Comparison of ENCODE assay signal across 11 cellular contexts in the genomic region with DNA sequence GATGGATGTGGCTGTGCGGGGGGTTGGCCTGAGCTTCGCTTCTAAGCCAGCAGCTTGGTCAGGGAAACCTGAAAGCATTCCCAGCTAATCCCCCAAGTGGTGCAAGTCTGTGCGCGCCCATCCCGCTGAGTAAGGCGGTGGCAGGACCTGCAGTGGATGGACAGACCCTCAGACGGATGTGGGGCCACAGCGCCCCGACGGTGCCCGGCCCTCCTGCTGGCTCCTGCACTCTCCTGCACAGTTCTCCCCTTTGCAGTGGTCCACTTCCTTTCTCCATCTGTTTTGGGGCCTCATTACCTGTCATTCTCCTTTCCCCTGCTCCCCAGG. TPM values are rescaled to one million over a fixed set of nuclear protein-coding genes. Genes with fewer than 3 reads are reported as not detected.
A peak's percentile ranks its signal among the peaks of the same experiment; 100 is the strongest.
DNase-seq lines count a peak whose midpoint lies in the region; ATAC-seq and TF ChIP-seq lines count a peak whose summit lies in the region.
"Had no signal": no experiment of that assay in that cellular context is flagged by ENCODE, and none has a peak within 500 bp of the region (broad histone marks: within the 10 kb centered on the region; RNA-seq: fewer than 3 reads in every experiment).

No MANE protein-coding gene starts in this region.

- ATAC-seq in WTC11 (no peak), GM21360 (IDR thresholded peaks at IDR 0.05; ENCODE audit: unreplicated experiment) (no peak), GM18498 (IDR thresholded peaks at IDR 0.05; ENCODE audit: unreplicated experiment) (no peak)

- H3K36me3 Mint-ChIP-seq in T-helper 2 cell treated with Interferon-gamma antibody and Interleukin-4, amounts not matched to agents 5 μg/mL and 100 μg/mL, for 36 hours (ENCODE audit: low read depth): no peaks in the 10 kb centered on the region
- no peaks in the 10 kb centered on the region for H3K36me3 Mint-ChIP-seq in WTC11

- H3K4me1 ChIP-seq in smooth muscle cell (ENCODE audit: low read depth): peaks cover 10% of the 10 kb centered on the region

- no peaks in the 10 kb centered on the region for H3K27me3 ChIP-seq in smooth muscle cell (ENCODE audit: low read depth)

- POLR2A ChIA-PET in WTC11 (lab: Charles Lee): interaction anchor here (1.1 kb wide), 1 partner anchor 43 kb away, joined by 4 read pairs; no protein-coding TSS in a partner anchor

- 37% methylated on average over 11 of the region's 11 CpGs for WGBS in smooth muscle cell (ENCODE audit: low lambda C conversion rate)

- H3K4me1 Mint-ChIP-seq in T-helper 2 cell treated with Interferon-gamma antibody and Interleukin-4, amounts not matched to agents 5 μg/mL and 100 μg/mL, for 36 hours (ENCODE audit: low read depth): peaks cover 18% of the 10 kb centered on the region
- H3K4me1 Mint-ChIP-seq in WTC11: peaks cover 39% of the 10 kb centered on the region

- peak overlapping the region; percentile 16 for H3K27ac Mint-ChIP-seq in T-helper 2 cell treated with Interferon-gamma antibody and Interleukin-4, amounts not matched to agents 5 μg/mL and 100 μg/mL, for 36 hours
- no peak overlapping the region for H3K27ac Mint-ChIP-seq in WTC11

- H3K4me3 ChIP-seq in fibroblast of pulmonary artery (replicated peaks; ENCODE audit: low read depth, low read length): peak overlapping the region; percentile 73
- H3K4me3 ChIP-seq in smooth muscle cell: no peak overlapping the region

- H3K27ac ChIP-seq in smooth muscle cell (ENCODE audit: low read depth): no peak overlapping the region
- H3K27ac ChIP-seq: esophagus squamous epithelium had no signal

- TF ChIP-seq CTCF in WTC11 (IDR thresholded peaks at IDR 0.05): no peak
- TF ChIP-seq CTCF in fibroblast of pulmonary artery (IDR thresholded peaks at IDR 0.05; ENCODE audit: low read length, missing control alignments): no peak
- TF ChIP-seq CTCF in smooth muscle cell (IDR thresholded peaks at IDR 0.05; ENCODE audit: borderline replicate concordance, insufficient read depth, poor library complexity, severe bottlenecking): no peak

- no peaks in the 10 kb centered on the region for H3K9me3 Mint-ChIP-seq in T-helper 2 cell treated with Interferon-gamma antibody and Interleukin-4, amounts not matched to agents 5 μg/mL and 100 μg/mL, for 36 hours
- H3K9me3 Mint-ChIP-seq in WTC11: no peaks in the 10 kb centered on the region

- H3K4me2 ChIP-seq in smooth muscle cell: peak overlapping the region; percentile 97

- H3K79me2 ChIP-seq in smooth muscle cell (ENCODE audit: low read depth): no peaks in the 10 kb centered on the region

- no peaks in the 10 kb centered on the region for H3K36me3 ChIP-seq in smooth muscle cell (ENCODE audit: low read depth)
- H3K36me3 ChIP-seq: esophagus squamous epithelium had no signal

- H2AFZ ChIP-seq in smooth muscle cell (ENCODE audit: low read depth): no peak overlapping the region

- no peak for DNase-seq in T-helper 2 cell treated with Interferon-gamma antibody and Interleukin-4, amounts not matched to agents 5 μg/mL and 100 μg/mL, for 36 hours (ENCODE audit: low spot score)
- DNase-seq in T-helper 2 cell (no peak), WTC11 (ENCODE audit: low spot score) (no peak), fibroblast of pulmonary artery (ENCODE audit: low read depth) (no peak), smooth muscle cell (lab: John Stamatoyannopoulos, UW; ENCODE audit: unreplicated experiment) (no peak), NCI-H1694 (lab: John Stamatoyannopoulos, UW) (no peak)
- DNase-seq: Karpas-422 had no signal

- no peak overlapping the region for H3K9ac ChIP-seq in smooth muscle cell (ENCODE audit: low read depth)

- CTCF ChIA-PET in WTC11 (lab: Charles Lee): interaction anchor here (0.6 to 2.6 kb wide), 6 partner anchors 43 to 97 kb away, joined by 4 to 12 read pairs (median 6); no protein-coding TSS in a partner anchor

- H3K9me3 ChIP-seq in smooth muscle cell (replicated peaks; ENCODE audit: low read depth): no peaks in the 10 kb centered on the region
- H3K9me3 ChIP-seq: esophagus squamous epithelium had no signal

- H3K27me3 Mint-ChIP-seq in T-helper 2 cell treated with Interferon-gamma antibody and Interleukin-4, amounts not matched to agents 5 μg/mL and 100 μg/mL, for 36 hours (ENCODE audit: low read depth): peaks cover 4% of the 10 kb centered on the region
- H3K27me3 Mint-ChIP-seq in WTC11 (ENCODE audit: low read depth): peaks cover 28% of the 10 kb centered on the region

- H4K20me1 ChIP-seq in smooth muscle cell (ENCODE audit: low read depth): no peaks in the 10 kb centered on the region

- no peaks in the 10 kb centered on the region for H3F3A ChIP-seq in smooth muscle cell (ENCODE audit: low read depth)

- peak overlapping the region; percentile 80 for H3K4me3 Mint-ChIP-seq in T-helper 2 cell treated with Interferon-gamma antibody and Interleukin-4, amounts not matched to agents 5 μg/mL and 100 μg/mL, for 36 hours
- peak overlapping the region; percentile 66 for H3K4me3 Mint-ChIP-seq in WTC11

TF ChIP-seq in WTC11, 78 proteins besides CTCF, POLR2A, EP300 and RAD21:
- no peak for TF ChIP-seq GTF2I (CRISPR knock-in tag; conservative IDR thresholded peaks at IDR 0.05)
- TF ChIP-seq CBFB (CRISPR knock-in tag; IDR thresholded peaks at IDR 0.05; ENCODE audit: low read depth): 0 out of 2 replicates have a peak, but pooled peaks have one; percentile 12

RNA-seq across cellular contexts. Expression of a gene that starts 2.3 kb away (rescaled TPM):
- total RNA-seq in WTC11 (2021) (4.7 to 6.4 TPM (median 5.6 TPM) in 3 replicates), smooth muscle cell (0.09 and 0.36 TPM in 2 replicates)
- polyA plus RNA-seq in smooth muscle cell: 0.87 and 1.2 TPM in 2 replicates
- total RNA-seq: Right ventricle myocardium superior had no signal

RNA-seq across cellular contexts. Expression of a gene that starts 16.9 kb away (rescaled TPM):
- 51.6 to 55.3 TPM (median 53.1 TPM) in 3 replicates for total RNA-seq in WTC11 (2021)
- total RNA-seq in smooth muscle cell: 11.4 and 17.3 TPM in 2 replicates
- polyA plus RNA-seq in smooth muscle cell: 17.3 and 18.8 TPM in 2 replicates

RNA-seq across cellular contexts. Expression of a gene that starts 34.4 kb away (rescaled TPM):
- 233 to 296 TPM (median 252 TPM) in 3 replicates for total RNA-seq in WTC11 (2021)
- 67.2 and 76.1 TPM in 2 replicates for total RNA-seq in smooth muscle cell
- 191 and 200 TPM in 2 replicates for polyA plus RNA-seq in smooth muscle cell

RNA-seq across cellular contexts. Expression of a gene that starts 44.5 kb away (rescaled TPM):
- total RNA-seq in WTC11 (2021): 16.5 to 24.0 TPM (median 22.6 TPM) in 3 replicates
- total RNA-seq in smooth muscle cell: 9.2 and 16.6 TPM in 2 replicates
- 14.5 and 14.7 TPM in 2 replicates for polyA plus RNA-seq in smooth muscle cell

RNA-seq across cellular contexts. Expression of a gene that starts 51.2 kb away (rescaled TPM):
- total RNA-seq in WTC11 (2021) (0.90 to 2.5 TPM (median 2.5 TPM) in 3 replicates), smooth muscle cell (not detected in 2 replicates)
- not detected in 2 replicates for polyA plus RNA-seq in smooth muscle cell
- total RNA-seq: Right ventricle myocardium superior had no signal
